18 cellular contexts compared by ENCODE assay signal in the genomic region with DNA sequence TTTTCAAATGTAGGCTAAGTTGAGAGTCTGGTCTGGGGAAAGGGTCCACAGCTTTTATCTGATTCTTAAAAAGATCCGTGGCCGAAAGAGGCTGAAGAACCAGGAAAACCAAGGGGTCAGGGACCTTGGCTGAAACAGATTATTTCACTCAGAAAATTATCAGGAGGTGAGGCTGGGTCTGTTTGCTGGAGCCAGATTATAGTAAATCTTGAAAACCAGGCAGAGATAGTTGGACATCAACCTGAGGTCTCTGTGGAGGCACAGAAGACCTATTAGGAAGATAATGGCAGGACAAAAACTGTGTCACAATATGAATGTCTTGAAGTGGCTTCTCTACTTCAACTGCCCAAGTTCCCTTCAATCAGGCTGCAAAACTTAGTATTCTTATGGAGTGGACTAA.
"Had no signal": no experiment of that assay in that cellular context is flagged by ENCODE, and none has a peak within 500 bp of the region (broad histone marks: within the 10 kb centered on the region; RNA-seq: fewer than 3 reads in every experiment).

No MANE protein-coding gene starts in this region.

- H3K9me3 Mint-ChIP-seq: activated naive CD4-positive, alpha-beta T cell treated with anti-CD3 and anti-CD28 coated beads, Interleukin-2, amount 50 U/mL, for 72 hours; activated T-cell treated with anti-CD3 and anti-CD28 coated beads, Interleukin-2, amount 50 U/mL, for 24 hours; stimulated activated naive B cell treated with anti-CD40 and anti-IgM and Interleukin-4, amounts not matched to agents 10 μg/mL and 1 μg/mL and 100 μg/mL, for 72 hours had no signal

- H3K36me3 ChIP-seq: neutrophil, tibial artery had no signal

- H3K27ac Mint-ChIP-seq: activated CD8-positive, alpha-beta memory T cell treated with anti-CD3 and anti-CD28 coated beads, Interleukin-2, amount 10 ng/mL, durations not matched to agents 7 days and 5 days; activated naive CD4-positive, alpha-beta T cell treated with anti-CD3 and anti-CD28 coated beads, Interleukin-2, amount 50 U/mL, for 72 hours; activated T-cell treated with anti-CD3 and anti-CD28 coated beads, Interleukin-2, amount 50 U/mL, for 24 hours; stimulated activated naive B cell treated with anti-CD40 and anti-IgM and Interleukin-4, amounts not matched to agents 10 μg/mL and 1 μg/mL and 100 μg/mL, for 72 hours had no signal

- H3K27me3 ChIP-seq: body of pancreas, neutrophil, tibial artery had no signal

- DNase-seq: activated CD4-positive, CD25-positive, alpha-beta regulatory T cell treated with anti-CD3 and anti-CD28 coated beads, Interleukin-2, amount 50 U/mL, for 72 hours; activated CD8-positive, alpha-beta memory T cell treated with anti-CD3 and anti-CD28 coated beads, Interleukin-2, amount 10 ng/mL, durations not matched to agents 7 days and 5 days; activated gamma-delta T cell; activated T-cell treated with anti-CD3 and anti-CD28 coated beads, Interleukin-2, amount 50 U/mL, for 24 hours; amygdala; body of pancreas; central memory CD4-positive, alpha-beta T cell; cortex of kidney; effector CD4-positive, alpha-beta T cell; foreskin fibroblast; stimulated activated CD4-positive, alpha-beta T cell treated with anti-CD3 and anti-CD28 coated beads, Interleukin-15, amount 100 ng/mL, for 24 hours; stimulated activated CD4-positive, alpha-beta T cell treated with anti-CD3 and anti-CD28 coated beads, Interleukin-4, amount 100 ng/mL, for 1 hour; stimulated activated naive B cell treated with anti-CD40 and anti-IgM and Interleukin-4, amounts not matched to agents 10 μg/mL and 1 μg/mL and 100 μg/mL, for 72 hours; SW 1271; T-helper 9 cell; tibial artery had no signal

- H3K9me3 ChIP-seq: body of pancreas, neutrophil, tibial artery had no signal

- H3K27me3 Mint-ChIP-seq: activated T-cell treated with anti-CD3 and anti-CD28 coated beads, Interleukin-2, amount 50 U/mL, for 24 hours; stimulated activated naive B cell treated with anti-CD40 and anti-IgM and Interleukin-4, amounts not matched to agents 10 μg/mL and 1 μg/mL and 100 μg/mL, for 72 hours had no signal

- ATAC-seq: activated CD8-positive, alpha-beta memory T cell treated with anti-CD3 and anti-CD28 coated beads, Interleukin-2, amount 10 ng/mL, durations not matched to agents 7 days and 5 days; activated naive CD4-positive, alpha-beta T cell treated with anti-CD3 and anti-CD28 coated beads, Interleukin-2, amount 50 U/mL, for 72 hours; body of pancreas; stimulated activated naive B cell treated with anti-CD40 and anti-IgM and Interleukin-4, amounts not matched to agents 10 μg/mL and 1 μg/mL and 100 μg/mL, for 72 hours had no signal

- H3K4me3 ChIP-seq: body of pancreas had no signal
